5 cellular contexts compared by ENCODE assay signal in genomic region chr4:1179976-1180375, GRCh38.
"Had no signal": no experiment of that assay in that cellular context is flagged by ENCODE, and none has a peak within 500 bp of the region (broad histone marks: within the 10 kb centered on the region; RNA-seq: fewer than 3 reads in every experiment).

No MANE protein-coding gene starts in this region.

- H3K36me3 Mint-ChIP-seq: IgD-negative memory B cell had no signal

- H3K4me1 Mint-ChIP-seq: GM23338, H9 had no signal

- ATAC-seq: GM23338 had no signal

- DNase-seq: H9, HCEC 1CT, KG1 had no signal

- H3K27ac Mint-ChIP-seq: GM23338, H9, IgD-negative memory B cell had no signal

- H3K4me3 Mint-ChIP-seq: GM23338, H9, IgD-negative memory B cell had no signal
